11 cellular contexts compared by ENCODE assay signal in the genomic region with DNA sequence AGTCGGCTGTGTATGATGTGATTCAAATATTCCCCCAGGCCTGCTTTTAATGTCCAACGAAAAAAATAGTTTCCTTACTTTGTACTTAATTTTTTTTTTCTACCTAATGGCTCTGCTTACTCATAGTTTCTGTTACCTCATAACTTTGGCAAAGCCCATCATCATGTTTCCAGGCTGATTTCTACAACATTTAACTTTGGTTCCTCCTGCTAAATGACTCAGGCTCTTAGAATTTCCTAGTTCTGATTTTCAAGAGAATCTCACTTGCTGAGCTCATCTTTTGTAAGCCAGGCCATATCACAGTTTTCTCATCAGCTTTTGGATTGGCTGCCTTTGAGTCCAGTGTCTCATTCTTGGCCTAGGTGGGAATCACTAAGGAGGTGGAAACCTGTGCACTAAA.
A peak's percentile ranks its signal among the peaks of the same experiment; 100 is the strongest.
DNase-seq lines count a peak whose midpoint lies in the region; ATAC-seq and TF ChIP-seq lines count a peak whose summit lies in the region.
"Had no signal": no experiment of that assay in that cellular context is flagged by ENCODE, and none has a peak within 500 bp of the region (broad histone marks: within the 10 kb centered on the region; RNA-seq: fewer than 3 reads in every experiment).

No MANE protein-coding gene starts in this region.

- no peaks in the 10 kb centered on the region for H3K27me3 ChIP-seq in SK-N-SH (ENCODE audit: insufficient read depth)

- H3K9me2 ChIP-seq in SK-N-SH: no peaks in the 10 kb centered on the region

- peak overlapping the region; percentile 63 for H2AFZ ChIP-seq in SK-N-SH (ENCODE audit: low read depth)

- H3F3A ChIP-seq in SK-N-SH (replicated peaks; ENCODE audit: insufficient read depth): peaks cover 15% of the 10 kb centered on the region

- no peak overlapping the region for H3K4me3 ChIP-seq in SK-N-SH (ENCODE audit: low read depth in 2 of 2, low read length in 1 of 2)

- H3K4me3 Mint-ChIP-seq in activated naive CD4-positive, alpha-beta T cell treated with anti-CD3 and anti-CD28 coated beads, Interleukin-2, amount 10 ng/mL, durations not matched to agents 7 days and 5 days: no peak overlapping the region
- H3K4me3 Mint-ChIP-seq: activated naive CD8-positive, alpha-beta T cell treated with anti-CD3 and anti-CD28 coated beads, Interleukin-2, amount 10 ng/mL, durations not matched to agents 7 days and 5 days had no signal

- TF ChIP-seq CTCF in SK-N-SH (IDR thresholded peaks at IDR 0.05): no peak

- 8% methylated on average over 2 of the region's 2 CpGs for WGBS in SK-N-SH (ENCODE audit: low lambda C conversion rate)

- no peak for TF ChIP-seq RAD21 in SK-N-SH (IDR thresholded peaks at IDR 0.05; ENCODE audit: low read length)

- POLR2A ChIA-PET in SK-N-SH (lab: Yijun Ruan, JAX): no interaction called here

- CTCF ChIA-PET in SK-N-SH (lab: Yijun Ruan, JAX): interaction anchor here (0.8 to 1.5 kb wide), 2 partner anchors 19 to 553 kb away, joined by 3 read pairs; no protein-coding TSS in a partner anchor
- CTCF ChIA-PET in activated naive CD4-positive, alpha-beta T cell treated with anti-CD3 and anti-CD28 coated beads, Interleukin-2, amount 10 ng/mL, durations not matched to agents 7 days and 5 days (lab: Charles Lee): no interaction called here

- H4K20me1 ChIP-seq in SK-N-SH (ENCODE audit: insufficient read depth): no peaks in the 10 kb centered on the region

- H3K36me3 ChIP-seq in SK-N-SH (replicated peaks in 1 of 2; ENCODE audit: control insufficient read depth in 1 of 2, insufficient read depth in 2 of 2, low read length in 1 of 2): no peaks in the 10 kb centered on the region

- ATAC-seq in HG02884 (IDR thresholded peaks at IDR 0.05; ENCODE audit: unreplicated experiment): no peak

- H3K4me2 ChIP-seq in SK-N-SH: peak overlapping the region; percentile 10; the same call in 1 of the 2 replicates

- peak; percentile 56 for DNase-seq in COLO829 (ENCODE audit: low spot score)
- no peak for DNase-seq in SK-N-SH
- DNase-seq in fibroblast of peridontal ligament (ENCODE audit: extremely low read depth): peak; percentile 99
- DNase-seq in pulmonary artery endothelial cell (ENCODE audit: low read depth, low spot score): peak; percentile 93
- DNase-seq in cortex of kidney (lab: John Stamatoyannopoulos, UW): no peak
- no peak for DNase-seq in NCI-H774 (lab: John Stamatoyannopoulos, UW)
- no peak for DNase-seq in activated naive CD4-positive, alpha-beta T cell treated with anti-CD3 and anti-CD28 coated beads, Interleukin-2, amount 10 ng/mL, durations not matched to agents 7 days and 5 days
- DNase-seq: activated naive CD8-positive, alpha-beta T cell treated with anti-CD3 and anti-CD28 coated beads, Interleukin-2, amount 10 ng/mL, durations not matched to agents 7 days and 5 days; NCI-H2029 had no signal

- TF ChIP-seq EP300 in SK-N-SH (IDR thresholded peaks at IDR 0.05; ENCODE audit: borderline replicate concordance in 1 of 2, low read depth in 1 of 2, low read length in 1 of 2): peak in 1 of 2 experiments; percentile 87; a peak in 2 of 4 replicates

- H3K4me1 Mint-ChIP-seq in activated naive CD4-positive, alpha-beta T cell treated with anti-CD3 and anti-CD28 coated beads, Interleukin-2, amount 10 ng/mL, durations not matched to agents 7 days and 5 days: no peaks in the 10 kb centered on the region
- H3K4me1 Mint-ChIP-seq: activated naive CD8-positive, alpha-beta T cell treated with anti-CD3 and anti-CD28 coated beads, Interleukin-2, amount 10 ng/mL, durations not matched to agents 7 days and 5 days had no signal

- H3K27me3 Mint-ChIP-seq in activated naive CD4-positive, alpha-beta T cell treated with anti-CD3 and anti-CD28 coated beads, Interleukin-2, amount 10 ng/mL, durations not matched to agents 7 days and 5 days: no peaks in the 10 kb centered on the region
- H3K27me3 Mint-ChIP-seq: activated naive CD8-positive, alpha-beta T cell treated with anti-CD3 and anti-CD28 coated beads, Interleukin-2, amount 10 ng/mL, durations not matched to agents 7 days and 5 days had no signal

- H3K27ac Mint-ChIP-seq in activated naive CD4-positive, alpha-beta T cell treated with anti-CD3 and anti-CD28 coated beads, Interleukin-2, amount 10 ng/mL, durations not matched to agents 7 days and 5 days: no peak overlapping the region
- H3K27ac Mint-ChIP-seq: activated naive CD8-positive, alpha-beta T cell treated with anti-CD3 and anti-CD28 coated beads, Interleukin-2, amount 10 ng/mL, durations not matched to agents 7 days and 5 days had no signal

- H3K36me3 Mint-ChIP-seq in activated naive CD4-positive, alpha-beta T cell treated with anti-CD3 and anti-CD28 coated beads, Interleukin-2, amount 10 ng/mL, durations not matched to agents 7 days and 5 days: no peaks in the 10 kb centered on the region
- H3K36me3 Mint-ChIP-seq: activated naive CD8-positive, alpha-beta T cell treated with anti-CD3 and anti-CD28 coated beads, Interleukin-2, amount 10 ng/mL, durations not matched to agents 7 days and 5 days had no signal

- peaks cover 0 to 3% of the 10 kb centered on the region in 2 experiments; a peak in 1 of 4 replicates for H3K4me1 ChIP-seq in SK-N-SH (ENCODE audit: control insufficient read depth in 1 of 2, insufficient read depth in 2 of 2, low read depth in 1 of 2, low read length in 1 of 2)

- peak overlapping the region; percentile 39 to 92; a peak in 3 of 4 replicates for H3K27ac ChIP-seq in SK-N-SH (ENCODE audit: low read depth in 2 of 2, low read length in 1 of 2)
- H3K27ac ChIP-seq: VCaP had no signal

- H3K9me3 Mint-ChIP-seq in activated naive CD4-positive, alpha-beta T cell treated with anti-CD3 and anti-CD28 coated beads, Interleukin-2, amount 10 ng/mL, durations not matched to agents 7 days and 5 days: no peaks in the 10 kb centered on the region
- H3K9me3 Mint-ChIP-seq: activated naive CD8-positive, alpha-beta T cell treated with anti-CD3 and anti-CD28 coated beads, Interleukin-2, amount 10 ng/mL, durations not matched to agents 7 days and 5 days had no signal

- peak overlapping the region; percentile 30; the same call in 1 of the 2 replicates for H3K9ac ChIP-seq in SK-N-SH

- no peaks in the 10 kb centered on the region for H3K79me2 ChIP-seq in SK-N-SH (ENCODE audit: insufficient read depth)

- no peaks in the 10 kb centered on the region for H3K9me3 ChIP-seq in SK-N-SH

TF ChIP-seq in SK-N-SH, 30 proteins besides CTCF, POLR2A, EP300 and RAD21 (continues in another document):
- TF ChIP-seq, protein P1, sequence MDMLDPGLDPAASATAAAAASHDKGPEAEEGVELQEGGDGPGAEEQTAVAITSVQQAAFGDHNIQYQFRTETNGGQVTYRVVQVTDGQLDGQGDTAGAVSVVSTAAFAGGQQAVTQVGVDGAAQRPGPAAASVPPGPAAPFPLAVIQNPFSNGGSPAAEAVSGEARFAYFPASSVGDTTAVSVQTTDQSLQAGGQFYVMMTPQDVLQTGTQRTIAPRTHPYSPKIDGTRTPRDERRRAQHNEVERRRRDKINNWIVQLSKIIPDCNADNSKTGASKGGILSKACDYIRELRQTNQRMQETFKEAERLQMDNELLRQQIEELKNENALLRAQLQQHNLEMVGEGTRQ (IDR thresholded peaks at IDR 0.05; ENCODE audit: borderline replicate concordance, low read depth, low read length): no peak
- TF ChIP-seq POLR2AphosphoS5 (IDR thresholded peaks at IDR 0.05; ENCODE audit: low read depth, low read length) (peak; percentile 59; the same call in 1 of the 2 replicates), TEAD4 (IDR thresholded peaks at IDR 0.05; ENCODE audit: borderline replicate concordance, insufficient read depth) (peak; percentile 71; the same call in 1 of the 2 replicates), JUND (IDR thresholded peaks at IDR 0.05) (peak; percentile 95), ELF1 (IDR thresholded peaks at IDR 0.05) (peak; percentile 57; the same call in 1 of the 2 replicates), FOSL2 (IDR thresholded peaks at IDR 0.05; ENCODE audit: borderline replicate concordance, low read depth) (peak; percentile 95), TCF12 (IDR thresholded peaks at IDR 0.05) (peak; percentile 78), NFIC (IDR thresholded peaks at IDR 0.05; ENCODE audit: borderline replicate concordance) (peak; percentile 90)
- TF ChIP-seq, protein P2, sequence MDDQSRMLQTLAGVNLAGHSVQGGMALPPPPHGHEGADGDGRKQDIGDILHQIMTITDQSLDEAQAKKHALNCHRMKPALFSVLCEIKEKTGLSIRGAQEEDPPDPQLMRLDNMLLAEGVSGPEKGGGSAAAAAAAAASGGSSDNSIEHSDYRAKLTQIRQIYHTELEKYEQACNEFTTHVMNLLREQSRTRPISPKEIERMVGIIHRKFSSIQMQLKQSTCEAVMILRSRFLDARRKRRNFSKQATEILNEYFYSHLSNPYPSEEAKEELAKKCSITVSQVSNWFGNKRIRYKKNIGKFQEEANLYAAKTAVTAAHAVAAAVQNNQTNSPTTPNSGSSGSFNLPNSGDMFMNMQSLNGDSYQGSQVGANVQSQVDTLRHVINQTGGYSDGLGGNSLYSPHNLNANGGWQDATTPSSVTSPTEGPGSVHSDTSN (IDR thresholded peaks at IDR 0.05): peak; percentile 54
- TF ChIP-seq, protein P3, sequence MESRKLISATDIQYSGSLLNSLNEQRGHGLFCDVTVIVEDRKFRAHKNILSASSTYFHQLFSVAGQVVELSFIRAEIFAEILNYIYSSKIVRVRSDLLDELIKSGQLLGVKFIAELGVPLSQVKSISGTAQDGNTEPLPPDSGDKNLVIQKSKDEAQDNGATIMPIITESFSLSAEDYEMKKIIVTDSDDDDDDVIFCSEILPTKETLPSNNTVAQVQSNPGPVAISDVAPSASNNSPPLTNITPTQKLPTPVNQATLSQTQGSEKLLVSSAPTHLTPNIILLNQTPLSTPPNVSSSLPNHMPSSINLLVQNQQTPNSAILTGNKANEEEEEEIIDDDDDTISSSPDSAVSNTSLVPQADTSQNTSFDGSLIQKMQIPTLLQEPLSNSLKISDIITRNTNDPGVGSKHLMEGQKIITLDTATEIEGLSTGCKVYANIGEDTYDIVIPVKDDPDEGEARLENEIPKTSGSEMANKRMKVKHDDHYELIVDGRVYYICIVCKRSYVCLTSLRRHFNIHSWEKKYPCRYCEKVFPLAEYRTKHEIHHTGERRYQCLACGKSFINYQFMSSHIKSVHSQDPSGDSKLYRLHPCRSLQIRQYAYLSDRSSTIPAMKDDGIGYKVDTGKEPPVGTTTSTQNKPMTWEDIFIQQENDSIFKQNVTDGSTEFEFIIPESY (IDR thresholded peaks at IDR 0.05; ENCODE audit: borderline replicate concordance, low read depth): peak; percentile 40; the same call in 1 of the 2 replicates
- TF ChIP-seq, protein P4, sequence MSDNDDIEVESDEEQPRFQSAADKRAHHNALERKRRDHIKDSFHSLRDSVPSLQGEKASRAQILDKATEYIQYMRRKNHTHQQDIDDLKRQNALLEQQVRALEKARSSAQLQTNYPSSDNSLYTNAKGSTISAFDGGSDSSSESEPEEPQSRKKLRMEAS (IDR thresholded peaks at IDR 0.05; ENCODE audit: low read depth): 0 out of 2 replicates have a peak, but pooled peaks have one; percentile 28

Comparison
In these comparisons a context has a peak if more than half of its experiments do, and no peak if none do; other contexts are left out.
1. DNase-seq: peak in COLO829 (single experiment), fibroblast of peridontal ligament (single experiment) and pulmonary artery endothelial cell (single experiment); none in SK-N-SH (single experiment), cortex of kidney (single experiment), NCI-H774 (single experiment) and activated naive CD4-positive, alpha-beta T cell treated with anti-CD3 and anti-CD28 coated beads, Interleukin-2, amount 10 ng/mL, durations not matched to agents 7 days and 5 days (single experiment).